In the genomic region with DNA sequence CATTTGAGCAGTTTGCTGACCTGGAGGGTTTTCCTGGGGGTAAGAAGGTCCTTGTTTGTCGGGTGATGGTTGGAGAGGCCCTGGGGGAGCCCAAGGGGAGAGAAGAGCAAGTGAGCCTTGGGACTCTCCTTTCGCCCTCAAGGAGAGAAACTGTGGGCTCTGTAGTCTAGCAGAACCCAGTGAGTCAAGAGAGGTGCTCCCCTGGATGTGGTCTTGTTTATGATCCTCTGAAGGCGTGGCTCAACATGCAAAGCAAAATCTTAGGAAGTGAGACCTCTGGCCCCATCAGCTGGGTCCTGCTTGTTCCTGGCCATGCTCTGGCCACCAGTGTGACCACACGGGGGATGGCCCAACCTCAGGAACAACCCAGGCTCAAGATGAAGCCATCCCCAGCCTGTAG, we compare ENCODE assay signal across 18 cellular contexts.
"Had no signal": no experiment of that assay in that cellular context is flagged by ENCODE, and none has a peak within 500 bp of the region (broad histone marks: within the 10 kb centered on the region; RNA-seq: fewer than 3 reads in every experiment).

No MANE protein-coding gene starts in this region.

- DNase-seq: Karpas-422, KG1, MG63, NCI-H1092 treated with DMSO at 0.1 percent for 48 hours, NCI-H1436, NCI-H187, NCI-H2029, NCI-H2081 treated with DMSO at 0.1 percent for 48 hours, NCI-H2171, NCI-H226, NCI-H446, NCI-H510A, NCI-H524 treated with DMSO at 0.1 percent for 48 hours, NCI-H69, NCI-H774, Right ventricle myocardium superior, RPMI8226, SIG-M5 had no signal
